ENCODE assay signal across 12 cellular contexts in the genomic region with DNA sequence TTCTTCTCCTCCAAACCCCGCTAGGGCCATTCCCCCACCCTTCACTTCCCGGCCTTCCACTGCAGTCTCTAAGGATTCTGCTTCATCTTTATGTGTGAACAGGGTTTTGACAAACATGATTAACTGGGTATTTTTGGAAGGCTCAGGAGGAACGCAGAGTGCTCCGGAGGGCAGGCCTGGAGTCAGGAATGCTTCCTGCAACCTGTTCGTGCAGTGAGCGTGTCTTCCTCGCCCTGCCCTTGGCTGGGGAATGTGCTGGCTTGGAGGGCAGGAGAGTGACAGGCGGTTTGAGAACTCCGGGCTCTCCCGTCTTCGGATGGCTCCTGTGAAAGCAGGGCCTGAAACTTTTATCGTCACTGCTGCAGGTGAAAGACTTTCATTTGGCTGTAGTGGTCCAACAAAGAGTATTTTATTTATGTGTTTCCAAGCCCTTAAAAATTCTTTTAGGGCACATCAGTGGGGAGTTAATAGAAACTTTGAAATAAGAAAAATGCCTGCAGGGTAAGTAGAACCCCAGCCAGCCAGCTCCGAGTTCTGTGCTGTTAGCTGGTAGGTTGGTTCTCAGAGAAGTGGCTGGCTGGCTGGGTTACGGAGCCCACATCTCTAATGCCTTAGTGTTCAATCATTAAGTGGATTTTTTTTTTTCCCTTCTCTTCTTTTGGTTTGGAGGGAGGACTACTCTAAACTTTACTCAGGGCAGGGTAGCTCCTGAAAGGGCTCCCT. TPM values are rescaled to one million over a fixed set of nuclear protein-coding genes. Genes with fewer than 3 reads are reported as not detected.
DNase-seq lines count a peak whose midpoint lies in the region; ATAC-seq, FAIRE-seq and TF ChIP-seq lines count a peak whose summit lies in the region.
"Had no signal": no experiment of that assay in that cellular context is flagged by ENCODE, and none has a peak within 500 bp of the region (broad histone marks: within the 10 kb centered on the region; RNA-seq: fewer than 3 reads in every experiment).

No MANE protein-coding gene starts in this region.

- H3K27me3 Mint-ChIP-seq in MCF 10A (ENCODE audit: insufficient read depth, unreplicated experiment), result no peaks in the 10 kb centered on the region

- peak overlapping the region; percentile 88 for H3K27ac Mint-ChIP-seq in MCF 10A (ENCODE audit: low read depth, unreplicated experiment)
- H3K27ac Mint-ChIP-seq: activated naive CD8-positive, alpha-beta T cell treated with anti-CD3 and anti-CD28 coated beads, Interleukin-2, amount 10 ng/mL, durations not matched to agents 7 days and 5 days; T-cell had no signal

- H3K4me3 ChIP-seq in AG10803 (ENCODE audit: low read length) (no peak overlapping the region), right cardiac atrium (ENCODE audit: low read length) (no peak overlapping the region), pancreas (no peak overlapping the region)

- DNase-seq in AG10803 (ENCODE audit: low read depth) (peak; percentile 51), MCF 10A (ENCODE audit: unreplicated experiment) (peak; percentile 18), right cardiac atrium (peak in 1 of 3 donors; percentile 66), pancreas (peak in 3 of 6 donors; percentile 25 to 51 (median 49)), COLO829 (ENCODE audit: low spot score) (no peak)
- no peak for DNase-seq in activated T-cell treated with anti-CD3 and anti-CD28 coated beads, Interleukin-2, amount 50 U/mL, for 48 hours
- DNase-seq: activated naive CD8-positive, alpha-beta T cell treated with anti-CD3 and anti-CD28 coated beads, Interleukin-2, amount 10 ng/mL, durations not matched to agents 7 days and 5 days; NCI-H1930; T-cell had no signal

- H3K9me3 Mint-ChIP-seq in MCF 10A (ENCODE audit: unreplicated experiment), result no peaks in the 10 kb centered on the region
- H3K9me3 Mint-ChIP-seq: T-cell had no signal

- H3K4me1 Mint-ChIP-seq in MCF 10A (ENCODE audit: insufficient read depth, unreplicated experiment), result peaks cover 26% of the 10 kb centered on the region
- H3K4me1 Mint-ChIP-seq: activated naive CD8-positive, alpha-beta T cell treated with anti-CD3 and anti-CD28 coated beads, Interleukin-2, amount 10 ng/mL, durations not matched to agents 7 days and 5 days had no signal

- H3K9me3 ChIP-seq in right cardiac atrium (ENCODE audit: control insufficient read depth, low read length) (no peaks in the 10 kb centered on the region), pancreas (no peaks in the 10 kb centered on the region)

- ATAC-seq in right cardiac atrium (peak; percentile 76 to 77), pancreas (peak; percentile 52 to 84 (median 66)), GM18505 (IDR thresholded peaks at IDR 0.05; ENCODE audit: unreplicated experiment) (no peak), HG03025 (IDR thresholded peaks at IDR 0.05; ENCODE audit: low FRiP score, unreplicated experiment) (no peak)
- ATAC-seq: T-cell had no signal

- intact Hi-C loops in MCF 10A (cut with micrococcal nuclease), result loop anchor here (5.0 kb wide), 1 partner anchor 71 kb away; no protein-coding TSS in a partner anchor
- intact Hi-C loops in right cardiac atrium (cut with DNase I), result no loop called here
- intact Hi-C loops in pancreas (cut with DNase I), result no loop called here

- TF ChIP-seq CTCF in AG10803 (conservative IDR thresholded peaks at IDR 0.05; ENCODE audit: low read length) (peak; percentile 42), MCF 10A (IDR thresholded peaks at IDR 0.05; ENCODE audit: unreplicated experiment) (peak; percentile 21), pancreas (IDR thresholded peaks at IDR 0.05) (peak in 1 of 4 donors; percentile 16)

- no TSS peak for BruUV-seq in MCF 10A (replicated peaks; lab: Mats Ljungman, UMichigan)

- H3K27me3 ChIP-seq in right cardiac atrium (ENCODE audit: control insufficient read depth, insufficient read depth), result no peaks in the 10 kb centered on the region
- H3K27me3 ChIP-seq in pancreas, result no peaks in the 10 kb centered on the region

- peak overlapping the region; percentile 63 for H3K4me3 Mint-ChIP-seq in MCF 10A (ENCODE audit: unreplicated experiment)
- H3K4me3 Mint-ChIP-seq: activated naive CD8-positive, alpha-beta T cell treated with anti-CD3 and anti-CD28 coated beads, Interleukin-2, amount 10 ng/mL, durations not matched to agents 7 days and 5 days; T-cell had no signal

- no peaks in the 10 kb centered on the region for H3K36me3 ChIP-seq in pancreas

- peaks cover 32% of the 10 kb centered on the region for H3K36me3 Mint-ChIP-seq in MCF 10A (ENCODE audit: insufficient read depth, unreplicated experiment)
- H3K36me3 Mint-ChIP-seq: T-cell had no signal

- POLR2A ChIA-PET in MCF 10A (lab: Yijun Ruan, JAX), result interaction anchor here (0.9 to 2.2 kb wide), 4 partner anchors 9 to 57 kb away, joined by 3 to 9 read pairs (median 6); no protein-coding TSS in a partner anchor

- H3K4me1 ChIP-seq in right cardiac atrium (ENCODE audit: control insufficient read depth, insufficient read depth, low read length) (peaks cover 29% of the 10 kb centered on the region), pancreas (peaks cover 0 to 2% (median 0%) of the 10 kb centered on the region in 3 donors)

- H3K27ac ChIP-seq in right cardiac atrium (ENCODE audit: low read length) (peak overlapping the region; percentile 64), pancreas (peak overlapping the region in 2 of 4 donors; percentile 4 to 7)

- WGBS in right cardiac atrium, result 54% methylated on average over 14 of the region's 14 CpGs
- WGBS in pancreas, 2 donors, result 55 to 71% methylated on average over 14 of the region's 14 CpGs

- FAIRE-seq in pancreas (lab: Jason Lieb, UNC), result no peak
- FAIRE-seq: endometrium had no signal

- no peak for TF ChIP-seq POLR2A in GM18505 (IDR thresholded peaks at IDR 0.05; ENCODE audit: borderline replicate concordance, extremely low read depth, insufficient read depth, insufficient read length)

- CTCF ChIA-PET in MCF 10A (lab: Yijun Ruan, JAX), result interaction anchor here (0.6 to 0.8 kb wide), 5 partner anchors 9 to 279 kb away, joined by 3 read pairs; no protein-coding TSS in a partner anchor

RNA-seq across cellular contexts. Expression of gene TCF7L2, which starts 51.0 kb away (rescaled TPM):
- total RNA-seq in MCF 10A (2022) (25.2 and 25.7 TPM in 2 replicates), right cardiac atrium (10 to 100 TPM; 15.6 to 18.7 (median 16.6) TPM), pancreas (10 to 100 TPM in 4 of 6 donors, 1 to 10 TPM in 2; 7.9 to 22.3 (median 11.6) TPM)
- polyA plus RNA-seq in right cardiac atrium (9.2 TPM), pancreas (10 to 100 TPM; 10.3 to 12.8 TPM)

Comparison
In these comparisons a context has a peak if more than half of its experiments do, and no peak if none do; other contexts are left out.
1. DNase-seq: peak in AG10803 (single experiment) and MCF 10A (single experiment); none in activated T-cell treated with anti-CD3 and anti-CD28 coated beads, Interleukin-2, amount 50 U/mL, for 48 hours (0 of 2) and COLO829 (single experiment).
2. ATAC-seq: peak in right cardiac atrium (2 of 2) and pancreas (4 of 4); none in GM18505 (single experiment) and HG03025 (single experiment).